In genomic region chr4:1285790-1286553, GRCh38 we compare ENCODE assay signal across 9 cellular contexts. TPM values are rescaled to one million over a fixed set of nuclear protein-coding genes. Genes with fewer than 3 reads are reported as not detected.
DNase-seq lines count a peak whose midpoint lies in the region; ATAC-seq lines count a peak whose summit lies in the region.
"Had no signal": no experiment of that assay in that cellular context is flagged by ENCODE, and none has a peak within 500 bp of the region (broad histone marks: within the 10 kb centered on the region; RNA-seq: fewer than 3 reads in every experiment).

No MANE protein-coding gene starts in this region.

- peaks cover 10% of the 10 kb centered on the region for H3K4me1 Mint-ChIP-seq in activated T-cell treated with anti-CD3 and anti-CD28 coated beads, Interleukin-2, amount 50 U/mL, for 24 hours (ENCODE audit: low read depth)

- no peak overlapping the region for H3K4me3 Mint-ChIP-seq in activated T-cell treated with anti-CD3 and anti-CD28 coated beads, Interleukin-2, amount 50 U/mL, for 24 hours

- ATAC-seq in HG03108 (IDR thresholded peaks at IDR 0.05; ENCODE audit: unreplicated experiment) (no peak), HG03135 (IDR thresholded peaks at IDR 0.05; ENCODE audit: unreplicated experiment) (no peak)

- no peaks in the 10 kb centered on the region for H3K9me3 Mint-ChIP-seq in activated T-cell treated with anti-CD3 and anti-CD28 coated beads, Interleukin-2, amount 50 U/mL, for 24 hours

- H3K36me3 Mint-ChIP-seq in activated T-cell treated with anti-CD3 and anti-CD28 coated beads, Interleukin-2, amount 50 U/mL, for 24 hours (ENCODE audit: low read depth), result peaks cover 7% of the 10 kb centered on the region

- no peak overlapping the region for H3K4me3 ChIP-seq in Jurkat, Clone E6-1 (ENCODE audit: low read length)

- DNase-seq in EH (ENCODE audit: low read depth) (peak; percentile 41), mesenteric fat pad (ENCODE audit: low spot score) (peak; percentile 81), kidney glomerular epithelial cell (lab: John Stamatoyannopoulos, UW) (no peak), NCI-H748 (lab: John Stamatoyannopoulos, UW; ENCODE audit: unreplicated experiment) (no peak)
- peak; percentile 35 for DNase-seq in Jurkat, Clone E6-1 (ENCODE audit: low read depth, low spot score)
- DNase-seq in activated T-cell treated with anti-CD3 and anti-CD28 coated beads, Interleukin-2, amount 50 U/mL, for 24 hours, result peak; percentile 57
- DNase-seq: NCI-H446 had no signal

- H3K27me3 Mint-ChIP-seq in activated T-cell treated with anti-CD3 and anti-CD28 coated beads, Interleukin-2, amount 50 U/mL, for 24 hours, result no peaks in the 10 kb centered on the region

- H3K27ac Mint-ChIP-seq in activated T-cell treated with anti-CD3 and anti-CD28 coated beads, Interleukin-2, amount 50 U/mL, for 24 hours, result no peak overlapping the region

RNA-seq across cellular contexts. Expression of gene MAEA, which starts 3.7 kb away (rescaled TPM):
- polyA plus RNA-seq in Jurkat, Clone E6-1 (2012; ENCODE audit: insufficient read depth, insufficient read length), result 56.8 TPM
- 46.8 TPM for total RNA-seq in mesenteric fat pad

RNA-seq across cellular contexts. Expression of gene CTBP1, which starts 37.0 kb away (rescaled TPM):
- 156 TPM for polyA plus RNA-seq in Jurkat, Clone E6-1 (2012; ENCODE audit: insufficient read depth, insufficient read length)
- total RNA-seq in mesenteric fat pad, result 147 TPM

Comparison
In these comparisons a context has a peak if more than half of its experiments do, and no peak if none do; other contexts are left out.
1. DNase-seq: peak in EH (single experiment), Jurkat, Clone E6-1 (single experiment), activated T-cell treated with anti-CD3 and anti-CD28 coated beads, Interleukin-2, amount 50 U/mL, for 24 hours (single experiment) and mesenteric fat pad (single experiment); none in kidney glomerular epithelial cell (single experiment) and NCI-H748 (single experiment).